ENCODE assay signal across 1 cellular context in the genomic region with DNA sequence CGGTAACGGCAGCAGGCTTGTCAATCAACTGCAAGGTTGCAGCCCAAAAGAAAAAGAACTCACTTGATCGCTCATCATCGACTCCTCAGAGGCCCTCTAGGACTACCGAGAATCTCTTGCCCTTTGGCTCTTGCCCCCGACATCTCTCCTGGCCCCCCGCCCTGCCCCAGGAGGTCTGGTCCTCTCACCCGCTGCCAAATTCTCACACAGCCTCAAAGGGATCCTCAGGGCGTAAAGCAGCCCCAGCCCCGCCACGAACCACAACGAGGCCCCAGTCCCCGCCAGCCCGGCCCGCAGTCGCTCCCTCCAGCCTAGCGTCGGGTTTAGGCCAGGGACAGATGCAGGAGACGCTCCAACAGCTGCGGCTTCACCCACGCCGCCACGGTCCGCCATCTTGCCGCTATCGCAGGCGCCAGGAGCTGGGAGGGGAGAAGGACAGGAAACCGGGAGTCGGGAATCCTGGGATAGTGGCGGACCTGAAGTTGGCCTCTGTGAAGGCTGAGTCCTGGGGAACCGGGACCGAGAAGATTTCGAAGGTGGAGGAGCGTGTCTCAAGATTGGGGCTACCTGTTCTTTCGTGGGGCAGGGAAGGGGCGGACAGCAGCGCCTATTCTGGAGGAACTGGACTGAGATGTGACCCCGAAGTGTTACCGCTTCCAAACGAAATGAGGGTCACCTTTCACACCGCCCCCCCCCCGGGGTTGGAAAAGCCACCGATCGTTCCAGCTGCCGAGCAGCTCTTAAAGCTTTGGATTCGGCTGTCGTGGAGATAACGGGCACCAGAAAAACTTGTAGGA.
TF ChIP-seq lines count a peak whose summit lies in the region.

TSS of gene ST7L (minus strand) at position 421 of the 797 bp plus-strand sequence. CDS start at position 393, 28 bp downstream.

TF ChIP-seq in K562, 482 proteins besides CTCF, POLR2A, EP300 and RAD21 (continued from another document and continues in another):
- TF ChIP-seq, protein P1, sequence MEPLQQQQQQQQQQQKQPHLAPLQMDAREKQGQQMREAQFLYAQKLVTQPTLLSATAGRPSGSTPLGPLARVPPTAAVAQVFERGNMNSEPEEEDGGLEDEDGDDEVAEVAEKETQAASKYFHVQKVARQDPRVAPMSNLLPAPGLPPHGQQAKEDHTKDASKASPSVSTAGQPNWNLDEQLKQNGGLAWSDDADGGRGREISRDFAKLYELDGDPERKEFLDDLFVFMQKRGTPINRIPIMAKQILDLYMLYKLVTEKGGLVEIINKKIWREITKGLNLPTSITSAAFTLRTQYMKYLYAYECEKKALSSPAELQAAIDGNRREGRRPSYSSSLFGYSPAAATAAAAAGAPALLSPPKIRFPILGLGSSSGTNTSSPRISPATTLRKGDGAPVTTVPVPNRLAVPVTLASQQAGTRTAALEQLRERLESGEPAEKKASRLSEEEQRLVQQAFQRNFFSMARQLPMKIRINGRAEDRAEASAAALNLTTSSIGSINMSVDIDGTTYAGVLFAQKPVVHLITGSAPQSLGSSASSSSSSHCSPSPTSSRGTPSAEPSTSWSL (CRISPR knock-in tag; IDR thresholded peaks at IDR 0.05; ENCODE audit: borderline replicate concordance), result no peak
- TF ChIP-seq ZNF41 (CRISPR knock-in tag; conservative IDR thresholded peaks at IDR 0.05) (no peak), TAF15 (IDR thresholded peaks at IDR 0.05; ENCODE audit: low read depth, low read length) (no peak), TAF1 (IDR thresholded peaks at IDR 0.05; ENCODE audit: control insufficient read depth, extremely low read depth, insufficient read depth, low read length, severe bottlenecking) (peak; percentile 91), ZNF764 (CRISPR knock-in tag; IDR thresholded peaks at IDR 0.05; ENCODE audit: low read depth) (no peak; the same call in 1 of the 2 replicates), FOXA1 (IDR thresholded peaks at IDR 0.05; ENCODE audit: borderline replicate concordance) (no peak), YBX1 (IDR thresholded peaks at IDR 0.05) (no peak), ZNF184 (CRISPR knock-in tag; IDR thresholded peaks at IDR 0.05) (no peak), ZNF785 (CRISPR knock-in tag; IDR thresholded peaks at IDR 0.05) (no peak), FOXJ3 (CRISPR knock-in tag; IDR thresholded peaks at IDR 0.05) (no peak), ZBTB8A (IDR thresholded peaks at IDR 0.05; ENCODE audit: partially characterized antibody) (no peak), ZNF584 (CRISPR knock-in tag; IDR thresholded peaks at IDR 0.05; ENCODE audit: low read depth) (no peak), RFX1 (IDR thresholded peaks at IDR 0.05) (no peak), CHD2 (IDR thresholded peaks at IDR 0.05; ENCODE audit: low read depth, low read length) (no peak), XRCC4 (IDR thresholded peaks at IDR 0.05; ENCODE audit: extremely low read depth, insufficient read depth, insufficient read length) (no peak), ZNF212 (CRISPR knock-in tag; IDR thresholded peaks at IDR 0.05) (no peak), MED1 (CRISPR knock-in tag; IDR thresholded peaks at IDR 0.05; ENCODE audit: borderline replicate concordance) (no peak), KLF1 (tag; IDR thresholded peaks at IDR 0.05) (no peak), TFE3 (CRISPR knock-in tag; IDR thresholded peaks at IDR 0.05) (no peak), SMAD1 (IDR thresholded peaks at IDR 0.05; ENCODE audit: low read depth, low read length, partially characterized antibody) (no peak), RERE (CRISPR knock-in tag; IDR thresholded peaks at IDR 0.05; ENCODE audit: borderline replicate concordance) (no peak), NR2C1 (IDR thresholded peaks at IDR 0.05) (no peak), NR2C1 (tag; IDR thresholded peaks at IDR 0.05) (peak; percentile 35; the same call in 1 of the 2 replicates)
- TF ChIP-seq, protein P2, sequence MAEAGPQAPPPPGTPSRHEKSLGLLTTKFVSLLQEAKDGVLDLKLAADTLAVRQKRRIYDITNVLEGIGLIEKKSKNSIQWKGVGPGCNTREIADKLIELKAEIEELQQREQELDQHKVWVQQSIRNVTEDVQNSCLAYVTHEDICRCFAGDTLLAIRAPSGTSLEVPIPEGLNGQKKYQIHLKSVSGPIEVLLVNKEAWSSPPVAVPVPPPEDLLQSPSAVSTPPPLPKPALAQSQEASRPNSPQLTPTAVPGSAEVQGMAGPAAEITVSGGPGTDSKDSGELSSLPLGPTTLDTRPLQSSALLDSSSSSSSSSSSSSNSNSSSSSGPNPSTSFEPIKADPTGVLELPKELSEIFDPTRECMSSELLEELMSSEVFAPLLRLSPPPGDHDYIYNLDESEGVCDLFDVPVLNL (CRISPR knock-in tag; IDR thresholded peaks at IDR 0.05; ENCODE audit: low read depth), result peak; percentile 32; the same call in 1 of the 2 replicates
- TF ChIP-seq, protein P3, sequence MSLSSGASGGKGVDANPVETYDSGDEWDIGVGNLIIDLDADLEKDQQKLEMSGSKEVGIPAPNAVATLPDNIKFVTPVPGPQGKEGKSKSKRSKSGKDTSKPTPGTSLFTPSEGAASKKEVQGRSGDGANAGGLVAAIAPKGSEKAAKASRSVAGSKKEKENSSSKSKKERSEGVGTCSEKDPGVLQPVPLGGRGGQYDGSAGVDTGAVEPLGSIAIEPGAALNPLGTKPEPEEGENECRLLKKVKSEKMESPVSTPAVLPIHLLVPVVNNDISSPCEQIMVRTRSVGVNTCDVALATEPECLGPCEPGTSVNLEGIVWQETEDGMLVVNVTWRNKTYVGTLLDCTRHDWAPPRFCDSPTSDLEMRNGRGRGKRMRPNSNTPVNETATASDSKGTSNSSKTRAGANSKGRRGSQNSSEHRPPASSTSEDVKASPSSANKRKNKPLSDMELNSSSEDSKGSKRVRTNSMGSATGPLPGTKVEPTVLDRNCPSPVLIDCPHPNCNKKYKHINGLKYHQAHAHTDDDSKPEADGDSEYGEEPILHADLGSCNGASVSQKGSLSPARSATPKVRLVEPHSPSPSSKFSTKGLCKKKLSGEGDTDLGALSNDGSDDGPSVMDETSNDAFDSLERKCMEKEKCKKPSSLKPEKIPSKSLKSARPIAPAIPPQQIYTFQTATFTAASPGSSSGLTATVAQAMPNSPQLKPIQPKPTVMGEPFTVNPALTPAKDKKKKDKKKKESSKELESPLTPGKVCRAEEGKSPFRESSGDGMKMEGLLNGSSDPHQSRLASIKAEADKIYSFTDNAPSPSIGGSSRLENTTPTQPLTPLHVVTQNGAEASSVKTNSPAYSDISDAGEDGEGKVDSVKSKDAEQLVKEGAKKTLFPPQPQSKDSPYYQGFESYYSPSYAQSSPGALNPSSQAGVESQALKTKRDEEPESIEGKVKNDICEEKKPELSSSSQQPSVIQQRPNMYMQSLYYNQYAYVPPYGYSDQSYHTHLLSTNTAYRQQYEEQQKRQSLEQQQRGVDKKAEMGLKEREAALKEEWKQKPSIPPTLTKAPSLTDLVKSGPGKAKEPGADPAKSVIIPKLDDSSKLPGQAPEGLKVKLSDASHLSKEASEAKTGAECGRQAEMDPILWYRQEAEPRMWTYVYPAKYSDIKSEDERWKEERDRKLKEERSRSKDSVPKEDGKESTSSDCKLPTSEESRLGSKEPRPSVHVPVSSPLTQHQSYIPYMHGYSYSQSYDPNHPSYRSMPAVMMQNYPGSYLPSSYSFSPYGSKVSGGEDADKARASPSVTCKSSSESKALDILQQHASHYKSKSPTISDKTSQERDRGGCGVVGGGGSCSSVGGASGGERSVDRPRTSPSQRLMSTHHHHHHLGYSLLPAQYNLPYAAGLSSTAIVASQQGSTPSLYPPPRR (CRISPR knock-in tag; IDR thresholded peaks at IDR 0.05; ENCODE audit: borderline replicate concordance), result peak; percentile 74; the same call in 1 of the 2 replicates
- TF ChIP-seq, protein P4, sequence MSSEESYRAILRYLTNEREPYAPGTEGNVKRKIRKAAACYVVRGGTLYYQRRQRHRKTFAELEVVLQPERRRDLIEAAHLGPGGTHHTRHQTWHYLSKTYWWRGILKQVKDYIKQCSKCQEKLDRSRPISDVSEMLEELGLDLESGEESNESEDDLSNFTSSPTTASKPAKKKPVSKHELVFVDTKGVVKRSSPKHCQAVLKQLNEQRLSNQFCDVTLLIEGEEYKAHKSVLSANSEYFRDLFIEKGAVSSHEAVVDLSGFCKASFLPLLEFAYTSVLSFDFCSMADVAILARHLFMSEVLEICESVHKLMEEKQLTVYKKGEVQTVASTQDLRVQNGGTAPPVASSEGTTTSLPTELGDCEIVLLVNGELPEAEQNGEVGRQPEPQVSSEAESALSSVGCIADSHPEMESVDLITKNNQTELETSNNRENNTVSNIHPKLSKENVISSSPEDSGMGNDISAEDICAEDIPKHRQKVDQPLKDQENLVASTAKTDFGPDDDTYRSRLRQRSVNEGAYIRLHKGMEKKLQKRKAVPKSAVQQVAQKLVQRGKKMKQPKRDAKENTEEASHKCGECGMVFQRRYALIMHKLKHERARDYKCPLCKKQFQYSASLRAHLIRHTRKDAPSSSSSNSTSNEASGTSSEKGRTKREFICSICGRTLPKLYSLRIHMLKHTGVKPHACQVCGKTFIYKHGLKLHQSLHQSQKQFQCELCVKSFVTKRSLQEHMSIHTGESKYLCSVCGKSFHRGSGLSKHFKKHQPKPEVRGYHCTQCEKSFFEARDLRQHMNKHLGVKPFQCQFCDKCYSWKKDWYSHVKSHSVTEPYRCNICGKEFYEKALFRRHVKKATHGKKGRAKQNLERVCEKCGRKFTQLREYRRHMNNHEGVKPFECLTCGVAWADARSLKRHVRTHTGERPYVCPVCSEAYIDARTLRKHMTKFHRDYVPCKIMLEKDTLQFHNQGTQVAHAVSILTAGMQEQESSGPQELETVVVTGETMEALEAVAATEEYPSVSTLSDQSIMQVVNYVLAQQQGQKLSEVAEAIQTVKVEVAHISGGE (CRISPR knock-in tag; IDR thresholded peaks at IDR 0.05), result no peak
- TF ChIP-seq, protein P5, sequence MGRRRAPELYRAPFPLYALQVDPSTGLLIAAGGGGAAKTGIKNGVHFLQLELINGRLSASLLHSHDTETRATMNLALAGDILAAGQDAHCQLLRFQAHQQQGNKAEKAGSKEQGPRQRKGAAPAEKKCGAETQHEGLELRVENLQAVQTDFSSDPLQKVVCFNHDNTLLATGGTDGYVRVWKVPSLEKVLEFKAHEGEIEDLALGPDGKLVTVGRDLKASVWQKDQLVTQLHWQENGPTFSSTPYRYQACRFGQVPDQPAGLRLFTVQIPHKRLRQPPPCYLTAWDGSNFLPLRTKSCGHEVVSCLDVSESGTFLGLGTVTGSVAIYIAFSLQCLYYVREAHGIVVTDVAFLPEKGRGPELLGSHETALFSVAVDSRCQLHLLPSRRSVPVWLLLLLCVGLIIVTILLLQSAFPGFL (CRISPR knock-in tag; IDR thresholded peaks at IDR 0.05), result no peak
